1 cellular context compared by ENCODE assay signal in genomic region chr7:151520419-151521229, GRCh38.
TF ChIP-seq lines count a peak whose summit lies in the region.

No MANE protein-coding gene starts in this region.

TF ChIP-seq in HEK293, 187 proteins besides CTCF, POLR2A, EP300 and RAD21 (continued from another document):
- TF ChIP-seq ZBTB44 (tag by site-specific recombination; IDR thresholded peaks at IDR 0.05) (no peak), ZNF791 (tag by site-specific recombination; IDR thresholded peaks at IDR 0.05) (no peak), KLF7 (tag by site-specific recombination; IDR thresholded peaks at IDR 0.05; ENCODE audit: borderline replicate concordance) (no peak), ZBTB6 (tag by site-specific recombination; IDR thresholded peaks at IDR 0.05) (0 out of 2 replicates have a peak, but pooled peaks have one; percentile 3), ZFP3 (tag by site-specific recombination; IDR thresholded peaks at IDR 0.05; ENCODE audit: low read depth) (no peak), ZNF302 (tag by site-specific recombination; IDR thresholded peaks at IDR 0.05; ENCODE audit: low read depth) (no peak), PRDM1 (tag by site-specific recombination; IDR thresholded peaks at IDR 0.05) (no peak), ZNF157 (tag by site-specific recombination; IDR thresholded peaks at IDR 0.05) (no peak), SP2 (tag by site-specific recombination; IDR thresholded peaks at IDR 0.05) (no peak), ZNF626 (tag by site-specific recombination; IDR thresholded peaks at IDR 0.05) (0 out of 2 replicates have a peak, but pooled peaks have one; percentile 60), ZFP41 (tag by site-specific recombination; IDR thresholded peaks at IDR 0.05; ENCODE audit: borderline replicate concordance) (no peak), SETDB1 (IDR thresholded peaks at IDR 0.05; ENCODE audit: insufficient read length, low read length) (peak; percentile 52), ZBTB26 (tag by site-specific recombination; optimal IDR thresholded peaks at IDR 0.05) (no peak), ZNF239 (tag by site-specific recombination; IDR thresholded peaks at IDR 0.05) (no peak), ZNF341 (tag by site-specific recombination; IDR thresholded peaks at IDR 0.05; ENCODE audit: low read depth) (no peak), ZNF169 (tag by site-specific recombination; IDR thresholded peaks at IDR 0.05) (no peak), ZNF585B (tag by site-specific recombination; IDR thresholded peaks at IDR 0.05) (no peak), ZNF530 (tag by site-specific recombination; IDR thresholded peaks at IDR 0.05; ENCODE audit: low read depth) (no peak), ZNF677 (tag by site-specific recombination; IDR thresholded peaks at IDR 0.05) (0 out of 2 replicates have a peak, but pooled peaks have one; percentile 31), GLIS1 (tag by site-specific recombination; IDR thresholded peaks at IDR 0.05) (no peak), SALL2 (tag by site-specific recombination; IDR thresholded peaks at IDR 0.05; ENCODE audit: borderline replicate concordance) (no peak)
